ENCODE assay signal across 8 cellular contexts in genomic region chr3:136343873-136344281, GRCh38.
DNase-seq lines count a peak whose midpoint lies in the region; ATAC-seq and TF ChIP-seq lines count a peak whose summit lies in the region.

No MANE protein-coding gene starts in this region.

- CTCF ChIA-PET in Caco-2 (lab: Charles Lee): no interaction called here

- H3K9ac ChIP-seq in muscle layer of colon (ENCODE audit: low read length): no peak overlapping the region

- no TSS peak for BruUV-seq in Caco-2 (replicated peaks; lab: Mats Ljungman, UMichigan)

- H3K4me3 Mint-ChIP-seq in Caco-2 (ENCODE audit: unreplicated experiment): no peak overlapping the region
- H3K4me3 Mint-ChIP-seq in activated T-helper 1 cell treated with anti-CD3 and anti-CD28 coated beads, Interleukin-12 subunit alpha, Interleukin-12 subunit beta, Interleukin-2, Interleukin-4 antibody, amounts not matched to agents 30 ng/mL and 10 ng/mL and 1 ng/mL, durations not matched to agents 14 hours and 24 hours and 36 hours: no peak overlapping the region

- peaks cover 9% of the 10 kb centered on the region for H3K4me1 ChIP-seq in Caco-2
- H3K4me1 ChIP-seq in muscle layer of colon (ENCODE audit: insufficient read depth, low read length): peaks cover 7% of the 10 kb centered on the region

- no peaks in the 10 kb centered on the region for H3K27me3 Mint-ChIP-seq in Caco-2 (ENCODE audit: insufficient read depth, unreplicated experiment)
- H3K27me3 Mint-ChIP-seq in activated T-helper 1 cell treated with anti-CD3 and anti-CD28 coated beads, Interleukin-12 subunit alpha, Interleukin-12 subunit beta, Interleukin-2, Interleukin-4 antibody, amounts not matched to agents 30 ng/mL and 10 ng/mL and 1 ng/mL, durations not matched to agents 14 hours and 24 hours and 36 hours (ENCODE audit: insufficient read depth): no peaks in the 10 kb centered on the region

- no peak overlapping the region for H3K27ac Mint-ChIP-seq in Caco-2 (ENCODE audit: unreplicated experiment)
- H3K27ac Mint-ChIP-seq in activated T-helper 1 cell treated with anti-CD3 and anti-CD28 coated beads, Interleukin-12 subunit alpha, Interleukin-12 subunit beta, Interleukin-2, Interleukin-4 antibody, amounts not matched to agents 30 ng/mL and 10 ng/mL and 1 ng/mL, durations not matched to agents 14 hours and 24 hours and 36 hours: no peak overlapping the region

- peak overlapping the region; percentile 53 for H3K27ac ChIP-seq in muscle layer of colon (ENCODE audit: low read depth, low read length)

- TF ChIP-seq CTCF in Caco-2 (IDR thresholded peaks at IDR 0.05; ENCODE audit: insufficient read depth in 1 of 2, low read depth in 1 of 2, low read length in 1 of 2, severe bottlenecking in 1 of 2, unreplicated experiment in 1 of 2): no peak

- peaks cover 2% of the 10 kb centered on the region; the same call in 1 of the 2 replicates for H3K36me3 ChIP-seq in Caco-2 (ENCODE audit: control insufficient read depth, insufficient read depth, low read length)
- peaks cover 9% of the 10 kb centered on the region for H3K36me3 ChIP-seq in muscle layer of colon (ENCODE audit: insufficient read depth, low read length)

- peaks cover 30% of the 10 kb centered on the region for H3K36me3 Mint-ChIP-seq in Caco-2 (ENCODE audit: insufficient read depth, unreplicated experiment)
- H3K36me3 Mint-ChIP-seq in activated T-helper 1 cell treated with anti-CD3 and anti-CD28 coated beads, Interleukin-12 subunit alpha, Interleukin-12 subunit beta, Interleukin-2, Interleukin-4 antibody, amounts not matched to agents 30 ng/mL and 10 ng/mL and 1 ng/mL, durations not matched to agents 14 hours and 24 hours and 36 hours (ENCODE audit: low read depth): peaks cover 31% of the 10 kb centered on the region

- POLR2A ChIA-PET in Caco-2 (lab: Charles Lee): interaction anchor here (0.6 kb wide), 1 partner anchor 409 kb away, joined by 3 read pairs; the partner anchor contains the start of gene STAG1

- intact Hi-C loops in Caco-2 (cut with micrococcal nuclease; ENCODE audit: unreplicated experiment): loop anchor here (5.0 to 10.0 kb wide), 2 partner anchors 149 to 267 kb away; partner anchors contain the start of gene MSL2
- intact Hi-C loops in activated T-helper 1 cell treated with anti-CD3 and anti-CD28 coated beads, Interleukin-12 subunit alpha, Interleukin-12 subunit beta, Interleukin-2, Interleukin-4 antibody, amounts not matched to agents 30 ng/mL and 10 ng/mL and 1 ng/mL, durations not matched to agents 14 hours and 24 hours and 36 hours (cut with micrococcal nuclease): no loop called here

- H3K27me3 ChIP-seq in Caco-2 (replicated peaks; ENCODE audit: control insufficient read depth, insufficient read depth, low read length) (no peaks in the 10 kb centered on the region), muscle layer of colon (ENCODE audit: control insufficient read depth in 1 of 2, insufficient read depth in 2 of 2, low read length in 2 of 2) (no peaks in the 10 kb centered on the region)

- no peaks in the 10 kb centered on the region for H3K4me1 Mint-ChIP-seq in Caco-2 (ENCODE audit: low read depth, unreplicated experiment)
- peaks cover 6% of the 10 kb centered on the region for H3K4me1 Mint-ChIP-seq in activated T-helper 1 cell treated with anti-CD3 and anti-CD28 coated beads, Interleukin-12 subunit alpha, Interleukin-12 subunit beta, Interleukin-2, Interleukin-4 antibody, amounts not matched to agents 30 ng/mL and 10 ng/mL and 1 ng/mL, durations not matched to agents 14 hours and 24 hours and 36 hours (ENCODE audit: low read depth)

- DNase-seq in Caco-2 (peak; percentile 20 to 41), NCI-H2196 (lab: John Stamatoyannopoulos, UW; ENCODE audit: unreplicated experiment) (peak; percentile 81), dermis microvascular lymphatic vessel endothelial cell (ENCODE audit: low read depth in 2 of 2) (peak; percentile 51 to 93), NCI-H524 treated with DMSO at 0.1 percent for 48 hours (lab: John Stamatoyannopoulos, UW) (no peak), NCI-H1694 (lab: John Stamatoyannopoulos, UW) (no peak)
- DNase-seq in activated T-helper 1 cell treated with anti-CD3 and anti-CD28 coated beads, Interleukin-12 subunit alpha, Interleukin-12 subunit beta, Interleukin-2, Interleukin-4 antibody, amounts not matched to agents 30 ng/mL and 10 ng/mL and 1 ng/mL, durations not matched to agents 14 hours and 24 hours and 36 hours (ENCODE audit: low spot score): no peak

- H3K4me3 ChIP-seq in Caco-2 (ENCODE audit: low read depth, low read length) (no peak overlapping the region), muscle layer of colon (ENCODE audit: low read depth in 1 of 2, low read length in 2 of 2) (no peak overlapping the region)

- no peaks in the 10 kb centered on the region for H3K9me3 Mint-ChIP-seq in Caco-2 (ENCODE audit: unreplicated experiment)
- H3K9me3 Mint-ChIP-seq in activated T-helper 1 cell treated with anti-CD3 and anti-CD28 coated beads, Interleukin-12 subunit alpha, Interleukin-12 subunit beta, Interleukin-2, Interleukin-4 antibody, amounts not matched to agents 30 ng/mL and 10 ng/mL and 1 ng/mL, durations not matched to agents 14 hours and 24 hours and 36 hours: no peaks in the 10 kb centered on the region

- H3K9me3 ChIP-seq in Caco-2 (no peaks in the 10 kb centered on the region), muscle layer of colon (ENCODE audit: low read length) (no peaks in the 10 kb centered on the region)

- no peak for ATAC-seq in HG02571 (IDR thresholded peaks at IDR 0.05; ENCODE audit: unreplicated experiment)

Comparison
In these comparisons a context has a peak if more than half of its experiments do, and no peak if none do; other contexts are left out.
1. DNase-seq: peak in Caco-2 (2 of 2), NCI-H2196 (single experiment) and dermis microvascular lymphatic vessel endothelial cell (2 of 2); none in NCI-H524 treated with DMSO at 0.1 percent for 48 hours (single experiment), activated T-helper 1 cell treated with anti-CD3 and anti-CD28 coated beads, Interleukin-12 subunit alpha, Interleukin-12 subunit beta, Interleukin-2, Interleukin-4 antibody, amounts not matched to agents 30 ng/mL and 10 ng/mL and 1 ng/mL, durations not matched to agents 14 hours and 24 hours and 36 hours (single experiment) and NCI-H1694 (single experiment).